Comparison of ENCODE assay signal across 12 cellular contexts in genomic region chr1:182589931-182590330, GRCh38. TPM values are rescaled to one million over a fixed set of nuclear protein-coding genes. Genes with fewer than 3 reads are reported as not detected.
A peak's percentile ranks its signal among the peaks of the same experiment; 100 is the strongest.
DNase-seq lines count a peak whose midpoint lies in the region; ATAC-seq and TF ChIP-seq lines count a peak whose summit lies in the region.
"Had no signal": no experiment of that assay in that cellular context is flagged by ENCODE, and none has a peak within 500 bp of the region (broad histone marks: within the 10 kb centered on the region; RNA-seq: fewer than 3 reads in every experiment).

No MANE protein-coding gene starts in this region.

- H3K27ac Mint-ChIP-seq in activated CD8-positive, alpha-beta memory T cell treated with anti-CD3 and anti-CD28 coated beads, Interleukin-2, amount 10 ng/mL, durations not matched to agents 7 days and 5 days: peak overlapping the region; percentile 99
- peak overlapping the region; percentile 94 for H3K27ac Mint-ChIP-seq in activated CD4-positive, alpha-beta memory T cell treated with anti-CD3 and anti-CD28 coated beads, Interleukin-2, amount 10 ng/mL, durations not matched to agents 7 days and 5 days
- H3K27ac Mint-ChIP-seq in stimulated activated effector memory CD8-positive, alpha-beta T cell treated with anti-CD3 and anti-CD28 coated beads, Interleukin-12 subunit alpha, Interleukin-12 subunit beta, amount 100 ng/mL, for 72 hours: peak overlapping the region; percentile 100

- TF ChIP-seq POLR2A in gastroesophageal sphincter (IDR thresholded peaks at IDR 0.05): no peak

- TF ChIP-seq CTCF in gastroesophageal sphincter (IDR thresholded peaks at IDR 0.05): no peak

- no peak for DNase-seq in activated CD8-positive, alpha-beta memory T cell treated with anti-CD3 and anti-CD28 coated beads, Interleukin-2, amount 10 ng/mL, durations not matched to agents 7 days and 5 days
- DNase-seq in activated CD8-positive, alpha-beta memory T cell treated with anti-CD3 and anti-CD28 coated beads for 24 hours: no peak
- no peak for DNase-seq in activated CD4-positive, alpha-beta memory T cell treated with anti-CD3 and anti-CD28 coated beads, Interleukin-2, amount 10 ng/mL, durations not matched to agents 7 days and 5 days
- DNase-seq in stimulated activated effector memory CD8-positive, alpha-beta T cell treated with anti-CD3 and anti-CD28 coated beads, Interleukin-12 subunit alpha, Interleukin-12 subunit beta, amount 100 ng/mL, for 72 hours (ENCODE audit: low spot score in 2 of 2): peak in 1 of 2 donors; percentile 26
- no peak for DNase-seq in inferior parietal cortex (ENCODE audit: extremely low spot score)
- DNase-seq: activated CD4-positive, alpha-beta T cell treated with anti-CD3 and anti-CD28 coated beads for 48 hours; NCI-H187; NCI-H510A treated with DMSO at 0.1 percent for 48 hours had no signal

- no peak for ATAC-seq in activated CD8-positive, alpha-beta memory T cell treated with anti-CD3 and anti-CD28 coated beads, Interleukin-2, amount 10 ng/mL, durations not matched to agents 7 days and 5 days
- ATAC-seq in gastroesophageal sphincter: no peak
- ATAC-seq in stimulated activated effector memory CD8-positive, alpha-beta T cell treated with anti-CD3 and anti-CD28 coated beads, Interleukin-12 subunit alpha, Interleukin-12 subunit beta, amount 100 ng/mL, for 72 hours: no peak
- no peak for ATAC-seq in GM19397 (IDR thresholded peaks at IDR 0.05; ENCODE audit: unreplicated experiment)
- no peak for ATAC-seq in HG02884 (IDR thresholded peaks at IDR 0.05; ENCODE audit: unreplicated experiment)

- peaks cover 17% of the 10 kb centered on the region for H3K27me3 Mint-ChIP-seq in activated CD8-positive, alpha-beta memory T cell treated with anti-CD3 and anti-CD28 coated beads, Interleukin-2, amount 10 ng/mL, durations not matched to agents 7 days and 5 days
- peaks cover 11% of the 10 kb centered on the region for H3K27me3 Mint-ChIP-seq in activated CD4-positive, alpha-beta memory T cell treated with anti-CD3 and anti-CD28 coated beads, Interleukin-2, amount 10 ng/mL, durations not matched to agents 7 days and 5 days

- no peaks in the 10 kb centered on the region for H3K9me3 ChIP-seq in gastroesophageal sphincter

- H3K27ac ChIP-seq in gastroesophageal sphincter: peak overlapping the region in 3 of 4 donors; percentile 90 to 93 (median 91)

- CTCF ChIA-PET in activated CD8-positive, alpha-beta memory T cell treated with anti-CD3 and anti-CD28 coated beads, Interleukin-2, amount 10 ng/mL, durations not matched to agents 7 days and 5 days (lab: Charles Lee): interaction anchor here (1.7 to 19.9 kb wide), 4 partner anchors 9 to 509 kb away, joined by 4 to 715 read pairs (median 52); partner anchors contain the start of gene NPL
- CTCF ChIA-PET in activated CD4-positive, alpha-beta memory T cell treated with anti-CD3 and anti-CD28 coated beads, Interleukin-2, amount 10 ng/mL, durations not matched to agents 7 days and 5 days (lab: Charles Lee): interaction anchor here (1.1 to 5.2 kb wide), 5 partner anchors 8 to 505 kb away, joined by 3 to 49 read pairs (median 24); no protein-coding TSS in a partner anchor

- no peak for TF ChIP-seq EP300 in gastroesophageal sphincter (IDR thresholded peaks at IDR 0.05)

- WGBS in gastroesophageal sphincter (ENCODE audit: low coverage in 1 of 2), 2 donors: 88 to 94% methylated on average over 4 to 5 of the region's 5 CpGs

- H3K4me1 ChIP-seq in gastroesophageal sphincter: peaks cover 0 to 23% (median 6%) of the 10 kb centered on the region in 3 donors

- peak overlapping the region; percentile 89 for H3K4me3 Mint-ChIP-seq in activated CD8-positive, alpha-beta memory T cell treated with anti-CD3 and anti-CD28 coated beads, Interleukin-2, amount 10 ng/mL, durations not matched to agents 7 days and 5 days
- peak overlapping the region; percentile 94 for H3K4me3 Mint-ChIP-seq in activated CD4-positive, alpha-beta memory T cell treated with anti-CD3 and anti-CD28 coated beads, Interleukin-2, amount 10 ng/mL, durations not matched to agents 7 days and 5 days
- H3K4me3 Mint-ChIP-seq in stimulated activated effector memory CD8-positive, alpha-beta T cell treated with anti-CD3 and anti-CD28 coated beads, Interleukin-12 subunit alpha, Interleukin-12 subunit beta, amount 100 ng/mL, for 72 hours: peak overlapping the region; percentile 100

- POLR2A ChIA-PET in activated CD4-positive, alpha-beta memory T cell treated with anti-CD3 and anti-CD28 coated beads, Interleukin-2, amount 10 ng/mL, durations not matched to agents 7 days and 5 days (lab: Charles Lee): interaction anchor here (1.3 to 2.6 kb wide), 3 partner anchors 12 to 17 kb away, joined by 9 to 10 read pairs (median 9); no protein-coding TSS in a partner anchor

- H3K4me1 Mint-ChIP-seq in activated CD8-positive, alpha-beta memory T cell treated with anti-CD3 and anti-CD28 coated beads, Interleukin-2, amount 10 ng/mL, durations not matched to agents 7 days and 5 days: peaks cover 20% of the 10 kb centered on the region
- peaks cover 29% of the 10 kb centered on the region for H3K4me1 Mint-ChIP-seq in activated CD4-positive, alpha-beta memory T cell treated with anti-CD3 and anti-CD28 coated beads, Interleukin-2, amount 10 ng/mL, durations not matched to agents 7 days and 5 days
- H3K4me1 Mint-ChIP-seq in stimulated activated effector memory CD8-positive, alpha-beta T cell treated with anti-CD3 and anti-CD28 coated beads, Interleukin-12 subunit alpha, Interleukin-12 subunit beta, amount 100 ng/mL, for 72 hours: peaks cover 35% of the 10 kb centered on the region

- no peaks in the 10 kb centered on the region for H3K9me3 Mint-ChIP-seq in activated CD8-positive, alpha-beta memory T cell treated with anti-CD3 and anti-CD28 coated beads, Interleukin-2, amount 10 ng/mL, durations not matched to agents 7 days and 5 days (ENCODE audit: low read depth)
- H3K9me3 Mint-ChIP-seq in activated CD4-positive, alpha-beta memory T cell treated with anti-CD3 and anti-CD28 coated beads, Interleukin-2, amount 10 ng/mL, durations not matched to agents 7 days and 5 days: peaks cover 2% of the 10 kb centered on the region
- no peaks in the 10 kb centered on the region for H3K9me3 Mint-ChIP-seq in stimulated activated effector memory CD8-positive, alpha-beta T cell treated with anti-CD3 and anti-CD28 coated beads, Interleukin-12 subunit alpha, Interleukin-12 subunit beta, amount 100 ng/mL, for 72 hours

- peaks cover 0 to 6% of the 10 kb centered on the region in 2 donors for H3K36me3 ChIP-seq in gastroesophageal sphincter

- H3K4me3 ChIP-seq in gastroesophageal sphincter: no peak overlapping the region

- no peaks in the 10 kb centered on the region for H3K27me3 ChIP-seq in gastroesophageal sphincter

- H3K36me3 Mint-ChIP-seq in activated CD8-positive, alpha-beta memory T cell treated with anti-CD3 and anti-CD28 coated beads, Interleukin-2, amount 10 ng/mL, durations not matched to agents 7 days and 5 days: peaks cover 16% of the 10 kb centered on the region
- peaks cover 16% of the 10 kb centered on the region for H3K36me3 Mint-ChIP-seq in activated CD4-positive, alpha-beta memory T cell treated with anti-CD3 and anti-CD28 coated beads, Interleukin-2, amount 10 ng/mL, durations not matched to agents 7 days and 5 days (ENCODE audit: low read depth)
- no peaks in the 10 kb centered on the region for H3K36me3 Mint-ChIP-seq in stimulated activated effector memory CD8-positive, alpha-beta T cell treated with anti-CD3 and anti-CD28 coated beads, Interleukin-12 subunit alpha, Interleukin-12 subunit beta, amount 100 ng/mL, for 72 hours

RNA-seq across cellular contexts. Expression of gene RNASEL, which starts 0.9 kb away (rescaled TPM):
- total RNA-seq in activated CD8-positive, alpha-beta memory T cell treated with anti-CD3 and anti-CD28 coated beads, Interleukin-2, amount 10 ng/mL, durations not matched to agents 7 days and 5 days: 10 to 100 TPM in 1 of 2 experiments, 1 to 10 TPM in 1; 6.5 to 10.0 TPM
- 1 to 10 TPM; 8.4 to 8.8 TPM for total RNA-seq in activated CD4-positive, alpha-beta memory T cell treated with anti-CD3 and anti-CD28 coated beads, Interleukin-2, amount 10 ng/mL, durations not matched to agents 7 days and 5 days
- total RNA-seq in gastroesophageal sphincter: 10 to 100 TPM in 2 of 4 donors, 1 to 10 TPM in 2; 6.5 to 14.5 (median 10.6) TPM

RNA-seq across cellular contexts. Expression of gene RGS16, which starts 14.3 kb away (rescaled TPM):
- total RNA-seq in activated CD8-positive, alpha-beta memory T cell treated with anti-CD3 and anti-CD28 coated beads, Interleukin-2, amount 10 ng/mL, durations not matched to agents 7 days and 5 days: 10 to 100 TPM in 1 of 2 experiments, 1 to 10 TPM in 1; 1.8 to 39.9 TPM
- 1 to 10 TPM; 6.4 to 6.9 TPM for total RNA-seq in activated CD4-positive, alpha-beta memory T cell treated with anti-CD3 and anti-CD28 coated beads, Interleukin-2, amount 10 ng/mL, durations not matched to agents 7 days and 5 days
- total RNA-seq in gastroesophageal sphincter: 10 to 100 TPM in 1 of 4 donors, 1 to 10 TPM in 2, under 1 TPM in 1; 0.47 to 10.6 (median 2.1) TPM
- total RNA-seq: LHCN-M2 had no signal
